Comparison of ENCODE assay signal across 29 cellular contexts in genomic region chr15:58775402-58775801, GRCh38.
"Had no signal": no experiment of that assay in that cellular context is flagged by ENCODE, and none has a peak within 500 bp of the region (broad histone marks: within the 10 kb centered on the region; RNA-seq: fewer than 3 reads in every experiment).

No MANE protein-coding gene starts in this region.

- H3K4me1 ChIP-seq: SJCRH30 had no signal

- H3K27ac Mint-ChIP-seq: activated CD4-positive, alpha-beta memory T cell treated with anti-CD3 and anti-CD28 coated beads, Interleukin-2, amount 10 ng/mL, durations not matched to agents 7 days and 5 days; activated CD8-positive, alpha-beta memory T cell treated with anti-CD3 and anti-CD28 coated beads, Interleukin-2, amount 10 ng/mL, durations not matched to agents 7 days and 5 days; activated naive CD4-positive, alpha-beta T cell treated with anti-CD3 and anti-CD28 coated beads for 36 hours; activated naive CD4-positive, alpha-beta T cell treated with anti-CD3 and anti-CD28 coated beads, Interleukin-2, amount 50 U/mL, for 72 hours; brain had no signal

- FAIRE-seq: bronchial epithelial cell had no signal

- H3K27ac ChIP-seq: adrenal gland, SJCRH30, SK-N-MC, WERI-Rb-1 had no signal

- H3K27me3 ChIP-seq: adrenal gland, SJCRH30 had no signal

- H3K9me3 Mint-ChIP-seq: activated CD4-positive, alpha-beta memory T cell treated with anti-CD3 and anti-CD28 coated beads, Interleukin-2, amount 10 ng/mL, durations not matched to agents 7 days and 5 days; activated naive CD4-positive, alpha-beta T cell treated with anti-CD3 and anti-CD28 coated beads for 36 hours; activated naive CD4-positive, alpha-beta T cell treated with anti-CD3 and anti-CD28 coated beads, Interleukin-2, amount 50 U/mL, for 72 hours had no signal

- H3K9me3 ChIP-seq: adrenal gland, SJCRH30 had no signal

- DNase-seq: activated CD4-positive, alpha-beta memory T cell treated with anti-CD3 and anti-CD28 coated beads, Interleukin-2, amount 10 ng/mL, durations not matched to agents 7 days and 5 days; activated CD4-positive, alpha-beta T cell treated with anti-CD3 and anti-CD28 coated beads for 1 hour; activated CD4-positive, alpha-beta T cell treated with anti-CD3 and anti-CD28 coated beads for 48 hours; activated CD4-positive, CD25-positive, alpha-beta regulatory T cell; activated CD8-positive, alpha-beta memory T cell treated with anti-CD3 and anti-CD28 coated beads for 24 hours; activated CD8-positive, alpha-beta memory T cell treated with anti-CD3 and anti-CD28 coated beads, Interleukin-2, amount 10 ng/mL, durations not matched to agents 7 days and 5 days; activated CD8-positive, alpha-beta memory T cell treated with anti-CD3 and anti-CD28 coated beads, Interleukin-2, amount 50 U/mL, for 48 hours; activated gamma-delta T cell treated with Interleukin-2 at 50 U/mL for 16 hours; activated naive CD4-positive, alpha-beta T cell treated with anti-CD3 and anti-CD28 coated beads for 36 hours; activated T-cell treated with anti-CD3 and anti-CD28 coated beads, Interleukin-2, amount 50 U/mL, for 1 hour; adrenal gland; caudate nucleus; cerebellar nuclear complex; NCI-H1105; NCI-H1417 treated with DMSO at 0.1 percent for 48 hours; NCI-H187 treated with DMSO at 0.1 percent for 48 hours; NCI-H2081; NCI-H226; NCI-H446 treated with DMSO at 0.1 percent for 48 hours; NCI-H524; NCI-H748 treated with DMSO at 0.1 percent for 48 hours; SHP77; SJCRH30; T1000; WERI-Rb-1 had no signal

- H3K36me3 ChIP-seq: adrenal gland had no signal

- H3K4me3 Mint-ChIP-seq: activated CD4-positive, alpha-beta memory T cell treated with anti-CD3 and anti-CD28 coated beads, Interleukin-2, amount 10 ng/mL, durations not matched to agents 7 days and 5 days; activated CD8-positive, alpha-beta memory T cell treated with anti-CD3 and anti-CD28 coated beads, Interleukin-2, amount 10 ng/mL, durations not matched to agents 7 days and 5 days; activated naive CD4-positive, alpha-beta T cell treated with anti-CD3 and anti-CD28 coated beads for 36 hours; brain had no signal

- H3K4me3 ChIP-seq: adrenal gland, SJCRH30, SK-N-MC had no signal

- ATAC-seq: activated CD8-positive, alpha-beta memory T cell treated with anti-CD3 and anti-CD28 coated beads, Interleukin-2, amount 10 ng/mL, durations not matched to agents 7 days and 5 days; activated naive CD4-positive, alpha-beta T cell treated with anti-CD3 and anti-CD28 coated beads, Interleukin-2, amount 50 U/mL, for 72 hours had no signal

- H3K27me3 Mint-ChIP-seq: activated CD4-positive, alpha-beta memory T cell treated with anti-CD3 and anti-CD28 coated beads, Interleukin-2, amount 10 ng/mL, durations not matched to agents 7 days and 5 days; activated CD8-positive, alpha-beta memory T cell treated with anti-CD3 and anti-CD28 coated beads, Interleukin-2, amount 10 ng/mL, durations not matched to agents 7 days and 5 days had no signal
